2 cellular contexts compared by ENCODE assay signal in the genomic region with DNA sequence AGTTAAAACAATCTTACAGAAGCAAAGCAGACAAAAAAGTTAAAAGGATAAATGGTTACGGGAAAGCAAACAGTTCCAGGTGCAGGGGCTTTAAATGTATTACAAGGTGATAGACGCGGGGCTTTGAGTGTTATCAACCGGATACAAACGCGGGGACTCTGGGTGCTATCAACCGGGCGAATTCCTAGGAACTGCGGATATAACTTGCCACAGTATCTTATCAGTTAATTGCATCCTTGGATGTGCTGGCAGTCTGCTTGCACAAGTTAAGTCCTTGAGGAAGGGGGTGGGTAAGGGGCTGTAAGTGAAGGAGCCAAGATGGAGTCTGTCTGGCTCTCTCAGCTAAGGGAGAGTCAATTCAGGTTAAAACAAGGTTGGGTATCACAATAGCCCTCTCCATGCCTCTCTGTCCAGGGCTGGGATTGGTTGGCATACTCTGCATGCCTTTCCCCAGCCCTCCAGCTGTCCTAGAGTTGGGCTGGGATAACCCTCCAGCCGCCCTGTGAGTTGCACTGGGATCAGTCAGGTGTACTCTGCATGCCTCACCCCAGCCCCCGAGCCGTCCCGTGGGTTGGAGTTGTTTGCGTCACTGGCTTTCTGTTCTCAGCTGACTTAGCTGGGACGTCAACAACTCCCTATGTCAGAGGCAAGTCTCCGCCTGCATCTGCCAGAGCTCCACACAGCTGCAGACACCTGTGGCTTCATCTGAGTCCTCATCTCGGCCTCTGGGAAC.
A peak's percentile ranks its signal among the peaks of the same experiment; 100 is the strongest.
TF ChIP-seq lines count a peak whose summit lies in the region.

No MANE protein-coding gene starts in this region.

TF ChIP-seq in GM23338, 12 proteins besides CTCF, POLR2A, EP300 and RAD21:
- TF ChIP-seq EZH2phosphoT487 (IDR thresholded peaks at IDR 0.05; ENCODE audit: unreplicated experiment) (no peak), ZNF331 (CRISPR knock-in tag; IDR thresholded peaks at IDR 0.05; ENCODE audit: low read depth) (no peak), STAT1 (IDR thresholded peaks at IDR 0.05; ENCODE audit: unreplicated experiment) (no peak), CREB1 (CRISPR knock-in tag; IDR thresholded peaks at IDR 0.05; ENCODE audit: low read depth) (peak; percentile 65), ZNF114 (CRISPR knock-in tag; IDR thresholded peaks at IDR 0.05) (no peak), JUNB (IDR thresholded peaks at IDR 0.05; ENCODE audit: unreplicated experiment) (no peak)
- TF ChIP-seq, protein P1, sequence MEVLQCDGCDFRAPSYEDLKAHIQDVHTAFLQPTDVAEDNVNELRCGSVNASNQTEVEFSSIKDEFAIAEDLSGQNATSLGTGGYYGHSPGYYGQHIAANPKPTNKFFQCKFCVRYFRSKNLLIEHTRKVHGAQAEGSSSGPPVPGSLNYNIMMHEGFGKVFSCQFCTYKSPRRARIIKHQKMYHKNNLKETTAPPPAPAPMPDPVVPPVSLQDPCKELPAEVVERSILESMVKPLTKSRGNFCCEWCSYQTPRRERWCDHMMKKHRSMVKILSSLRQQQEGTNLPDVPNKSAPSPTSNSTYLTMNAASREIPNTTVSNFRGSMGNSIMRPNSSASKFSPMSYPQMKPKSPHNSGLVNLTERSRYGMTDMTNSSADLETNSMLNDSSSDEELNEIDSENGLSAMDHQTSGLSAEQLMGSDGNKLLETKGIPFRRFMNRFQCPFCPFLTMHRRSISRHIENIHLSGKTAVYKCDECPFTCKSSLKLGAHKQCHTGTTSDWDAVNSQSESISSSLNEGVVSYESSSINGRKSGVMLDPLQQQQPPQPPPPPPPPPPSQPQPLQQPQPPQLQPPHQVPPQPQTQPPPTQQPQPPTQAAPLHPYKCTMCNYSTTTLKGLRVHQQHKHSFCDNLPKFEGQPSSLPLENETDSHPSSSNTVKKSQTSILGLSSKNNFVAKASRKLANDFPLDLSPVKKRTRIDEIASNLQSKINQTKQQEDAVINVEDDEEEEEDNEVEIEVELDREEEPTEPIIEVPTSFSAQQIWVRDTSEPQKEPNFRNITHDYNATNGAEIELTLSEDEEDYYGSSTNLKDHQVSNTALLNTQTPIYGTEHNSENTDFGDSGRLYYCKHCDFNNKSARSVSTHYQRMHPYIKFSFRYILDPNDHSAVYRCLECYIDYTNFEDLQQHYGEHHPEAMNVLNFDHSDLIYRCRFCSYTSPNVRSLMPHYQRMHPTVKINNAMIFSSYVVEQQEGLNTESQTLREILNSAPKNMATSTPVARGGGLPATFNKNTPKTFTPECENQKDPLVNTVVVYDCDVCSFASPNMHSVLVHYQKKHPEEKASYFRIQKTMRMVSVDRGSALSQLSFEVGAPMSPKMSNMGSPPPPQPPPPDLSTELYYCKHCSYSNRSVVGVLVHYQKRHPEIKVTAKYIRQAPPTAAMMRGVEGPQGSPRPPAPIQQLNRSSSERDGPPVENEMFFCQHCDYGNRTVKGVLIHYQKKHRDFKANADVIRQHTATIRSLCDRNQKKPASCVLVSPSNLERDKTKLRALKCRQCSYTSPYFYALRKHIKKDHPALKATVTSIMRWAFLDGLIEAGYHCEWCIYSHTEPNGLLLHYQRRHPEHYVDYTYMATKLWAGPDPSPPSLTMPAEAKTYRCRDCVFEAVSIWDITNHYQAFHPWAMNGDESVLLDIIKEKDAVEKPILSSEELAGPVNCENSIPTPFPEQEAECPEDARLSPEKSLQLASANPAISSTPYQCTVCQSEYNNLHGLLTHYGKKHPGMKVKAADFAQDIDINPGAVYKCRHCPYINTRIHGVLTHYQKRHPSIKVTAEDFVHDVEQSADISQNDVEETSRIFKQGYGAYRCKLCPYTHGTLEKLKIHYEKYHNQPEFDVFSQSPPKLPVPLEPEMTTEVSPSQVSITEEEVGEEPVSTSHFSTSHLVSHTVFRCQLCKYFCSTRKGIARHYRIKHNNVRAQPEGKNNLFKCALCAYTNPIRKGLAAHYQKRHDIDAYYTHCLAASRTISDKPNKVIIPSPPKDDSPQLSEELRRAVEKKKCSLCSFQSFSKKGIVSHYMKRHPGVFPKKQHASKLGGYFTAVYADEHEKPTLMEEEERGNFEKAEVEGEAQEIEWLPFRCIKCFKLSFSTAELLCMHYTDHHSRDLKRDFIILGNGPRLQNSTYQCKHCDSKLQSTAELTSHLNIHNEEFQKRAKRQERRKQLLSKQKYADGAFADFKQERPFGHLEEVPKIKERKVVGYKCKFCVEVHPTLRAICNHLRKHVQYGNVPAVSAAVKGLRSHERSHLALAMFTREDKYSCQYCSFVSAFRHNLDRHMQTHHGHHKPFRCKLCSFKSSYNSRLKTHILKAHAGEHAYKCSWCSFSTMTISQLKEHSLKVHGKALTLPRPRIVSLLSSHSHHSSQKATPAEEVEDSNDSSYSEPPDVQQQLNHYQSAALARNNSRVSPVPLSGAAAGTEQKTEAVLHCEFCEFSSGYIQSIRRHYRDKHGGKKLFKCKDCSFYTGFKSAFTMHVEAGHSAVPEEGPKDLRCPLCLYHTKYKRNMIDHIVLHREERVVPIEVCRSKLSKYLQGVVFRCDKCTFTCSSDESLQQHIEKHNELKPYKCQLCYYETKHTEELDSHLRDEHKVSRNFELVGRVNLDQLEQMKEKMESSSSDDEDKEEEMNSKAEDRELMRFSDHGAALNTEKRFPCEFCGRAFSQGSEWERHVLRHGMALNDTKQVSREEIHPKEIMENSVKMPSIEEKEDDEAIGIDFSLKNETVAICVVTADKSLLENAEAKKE (CRISPR knock-in tag; IDR thresholded peaks at IDR 0.05), result no peak
- TF ChIP-seq, protein P2, sequence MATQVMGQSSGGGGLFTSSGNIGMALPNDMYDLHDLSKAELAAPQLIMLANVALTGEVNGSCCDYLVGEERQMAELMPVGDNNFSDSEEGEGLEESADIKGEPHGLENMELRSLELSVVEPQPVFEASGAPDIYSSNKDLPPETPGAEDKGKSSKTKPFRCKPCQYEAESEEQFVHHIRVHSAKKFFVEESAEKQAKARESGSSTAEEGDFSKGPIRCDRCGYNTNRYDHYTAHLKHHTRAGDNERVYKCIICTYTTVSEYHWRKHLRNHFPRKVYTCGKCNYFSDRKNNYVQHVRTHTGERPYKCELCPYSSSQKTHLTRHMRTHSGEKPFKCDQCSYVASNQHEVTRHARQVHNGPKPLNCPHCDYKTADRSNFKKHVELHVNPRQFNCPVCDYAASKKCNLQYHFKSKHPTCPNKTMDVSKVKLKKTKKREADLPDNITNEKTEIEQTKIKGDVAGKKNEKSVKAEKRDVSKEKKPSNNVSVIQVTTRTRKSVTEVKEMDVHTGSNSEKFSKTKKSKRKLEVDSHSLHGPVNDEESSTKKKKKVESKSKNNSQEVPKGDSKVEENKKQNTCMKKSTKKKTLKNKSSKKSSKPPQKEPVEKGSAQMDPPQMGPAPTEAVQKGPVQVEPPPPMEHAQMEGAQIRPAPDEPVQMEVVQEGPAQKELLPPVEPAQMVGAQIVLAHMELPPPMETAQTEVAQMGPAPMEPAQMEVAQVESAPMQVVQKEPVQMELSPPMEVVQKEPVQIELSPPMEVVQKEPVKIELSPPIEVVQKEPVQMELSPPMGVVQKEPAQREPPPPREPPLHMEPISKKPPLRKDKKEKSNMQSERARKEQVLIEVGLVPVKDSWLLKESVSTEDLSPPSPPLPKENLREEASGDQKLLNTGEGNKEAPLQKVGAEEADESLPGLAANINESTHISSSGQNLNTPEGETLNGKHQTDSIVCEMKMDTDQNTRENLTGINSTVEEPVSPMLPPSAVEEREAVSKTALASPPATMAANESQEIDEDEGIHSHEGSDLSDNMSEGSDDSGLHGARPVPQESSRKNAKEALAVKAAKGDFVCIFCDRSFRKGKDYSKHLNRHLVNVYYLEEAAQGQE (IDR thresholded peaks at IDR 0.05; ENCODE audit: unreplicated experiment), result no peak

TF ChIP-seq in HepG2, 621 proteins besides CTCF, POLR2A, EP300 and RAD21:
- TF ChIP-seq, protein P3, sequence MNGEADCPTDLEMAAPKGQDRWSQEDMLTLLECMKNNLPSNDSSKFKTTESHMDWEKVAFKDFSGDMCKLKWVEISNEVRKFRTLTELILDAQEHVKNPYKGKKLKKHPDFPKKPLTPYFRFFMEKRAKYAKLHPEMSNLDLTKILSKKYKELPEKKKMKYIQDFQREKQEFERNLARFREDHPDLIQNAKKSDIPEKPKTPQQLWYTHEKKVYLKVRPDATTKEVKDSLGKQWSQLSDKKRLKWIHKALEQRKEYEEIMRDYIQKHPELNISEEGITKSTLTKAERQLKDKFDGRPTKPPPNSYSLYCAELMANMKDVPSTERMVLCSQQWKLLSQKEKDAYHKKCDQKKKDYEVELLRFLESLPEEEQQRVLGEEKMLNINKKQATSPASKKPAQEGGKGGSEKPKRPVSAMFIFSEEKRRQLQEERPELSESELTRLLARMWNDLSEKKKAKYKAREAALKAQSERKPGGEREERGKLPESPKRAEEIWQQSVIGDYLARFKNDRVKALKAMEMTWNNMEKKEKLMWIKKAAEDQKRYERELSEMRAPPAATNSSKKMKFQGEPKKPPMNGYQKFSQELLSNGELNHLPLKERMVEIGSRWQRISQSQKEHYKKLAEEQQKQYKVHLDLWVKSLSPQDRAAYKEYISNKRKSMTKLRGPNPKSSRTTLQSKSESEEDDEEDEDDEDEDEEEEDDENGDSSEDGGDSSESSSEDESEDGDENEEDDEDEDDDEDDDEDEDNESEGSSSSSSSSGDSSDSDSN (CRISPR knock-in tag; IDR thresholded peaks at IDR 0.05), result no peak
- TF ChIP-seq EZH2 (conservative IDR thresholded peaks at IDR 0.05; ENCODE audit: low read depth, low read length) (0 out of 2 replicates have a peak, but pooled peaks have one; percentile 70), ZBTB1 (CRISPR knock-in tag; IDR thresholded peaks at IDR 0.05; ENCODE audit: borderline replicate concordance) (no peak), ZBTB21 (CRISPR knock-in tag; IDR thresholded peaks at IDR 0.05) (0 out of 2 replicates have a peak, but pooled peaks have one; percentile 50), KLF12 (CRISPR knock-in tag; IDR thresholded peaks at IDR 0.05; ENCODE audit: borderline replicate concordance) (no peak)
